11 cellular contexts compared by ENCODE assay signal in genomic region chr6:170522565-170523183, GRCh38. TPM values are rescaled to one million over a fixed set of nuclear protein-coding genes. Genes with fewer than 3 reads are reported as not detected.
A peak's percentile ranks its signal among the peaks of the same experiment; 100 is the strongest.
DNase-seq lines count a peak whose midpoint lies in the region; ATAC-seq and TF ChIP-seq lines count a peak whose summit lies in the region.
"Had no signal": no experiment of that assay in that cellular context is flagged by ENCODE, and none has a peak within 500 bp of the region (broad histone marks: within the 10 kb centered on the region; RNA-seq: fewer than 3 reads in every experiment).

No MANE protein-coding gene starts in this region.

- no peaks in the 10 kb centered on the region for H3K9me2 ChIP-seq in OCI-LY7 (ENCODE audit: insufficient read depth, low read length)

- ATAC-seq in foreskin keratinocyte (peak; percentile 67), GM18867 (IDR thresholded peaks at IDR 0.05; ENCODE audit: unreplicated experiment) (no peak)

- no TSS peak for BruUV-seq in OCI-LY7 (replicated peaks; lab: Mats Ljungman, UMichigan)

- peaks cover 3% of the 10 kb centered on the region for H3K36me3 Mint-ChIP-seq in mesothelial cell of epicardium

- no peak overlapping the region for H3K27ac Mint-ChIP-seq in mesothelial cell of epicardium

- TF ChIP-seq CTCF in 22Rv1 (IDR thresholded peaks at IDR 0.05) (peak; percentile 39), GM12873 (IDR thresholded peaks at IDR 0.05; ENCODE audit: insufficient read depth, low read depth, low read length, missing control alignments) (peak; percentile 65), OCI-LY7 (conservative IDR thresholded peaks at IDR 0.05; ENCODE audit: low read length) (peak; percentile 22; the same call in 1 of the 2 replicates), foreskin keratinocyte (conservative IDR thresholded peaks at IDR 0.05) (peak; percentile 67), mesothelial cell of epicardium (IDR thresholded peaks at IDR 0.05; ENCODE audit: unreplicated experiment) (no peak)

- H3K4me3 ChIP-seq in OCI-LY7 (ENCODE audit: low read depth, low read length, poor library complexity, severe bottlenecking): no peak overlapping the region
- H3K4me3 ChIP-seq: skin epidermis had no signal

- H2AFZ ChIP-seq in OCI-LY7 (ENCODE audit: low read length): no peak overlapping the region

- H3K27me3 ChIP-seq in foreskin keratinocyte: peaks cover 24% of the 10 kb centered on the region

- no peaks in the 10 kb centered on the region for H3K9me3 ChIP-seq in OCI-LY7 (ENCODE audit: low read length)

- no peak overlapping the region for H3K4me3 Mint-ChIP-seq in mesothelial cell of epicardium
- H3K4me3 Mint-ChIP-seq: central memory CD8-positive, alpha-beta T cell had no signal

- CTCF ChIA-PET in OCI-LY7 (lab: Charles Lee; ENCODE audit: unreplicated experiment): no interaction called here

- no peak overlapping the region for H3K4me2 ChIP-seq in OCI-LY7 (ENCODE audit: low read length)

- H3K27ac ChIP-seq in 22Rv1 (no peak overlapping the region), OCI-LY7 (ENCODE audit: low read depth, low read length, poor library complexity, severe bottlenecking) (no peak overlapping the region), foreskin keratinocyte (no peak overlapping the region)
- H3K27ac ChIP-seq: skin epidermis had no signal

- intact Hi-C loops in OCI-LY7 (cut with micrococcal nuclease; ENCODE audit: unreplicated experiment): no loop called here

- H3K27me3 Mint-ChIP-seq in mesothelial cell of epicardium (ENCODE audit: low read depth): peaks cover 33% of the 10 kb centered on the region

- no peaks in the 10 kb centered on the region for H4K20me1 ChIP-seq in OCI-LY7 (ENCODE audit: insufficient read depth, low read length)

- H3K36me3 ChIP-seq in OCI-LY7 (ENCODE audit: insufficient read depth, low read length): no peaks in the 10 kb centered on the region

- H3K79me2 ChIP-seq in OCI-LY7 (ENCODE audit: insufficient read depth, low read depth, low read length): no peaks in the 10 kb centered on the region

- POLR2A ChIA-PET in OCI-LY7 (lab: Charles Lee): interaction anchor here (0.6 kb wide), 1 partner anchor 323 kb away, joined by 3 read pairs; no protein-coding TSS in a partner anchor

- peaks cover 7% of the 10 kb centered on the region for H3K4me1 Mint-ChIP-seq in mesothelial cell of epicardium

- peaks cover 20% of the 10 kb centered on the region for H3K9me3 Mint-ChIP-seq in mesothelial cell of epicardium
- H3K9me3 Mint-ChIP-seq: central memory CD8-positive, alpha-beta T cell had no signal

- DNase-seq in OCI-LY7 (ENCODE audit: low spot score) (no peak), foreskin keratinocyte (peak in 1 of 2 donors; percentile 13), NCI-H128 (lab: John Stamatoyannopoulos, UW; ENCODE audit: unreplicated experiment) (no peak), cerebellum (ENCODE audit: low spot score) (no peak), mesothelial cell of epicardium (ENCODE audit: low spot score in 2 of 2, unreplicated experiment in 2 of 2) (no peak)
- DNase-seq: NCI-H2081 treated with DMSO at 0.1 percent for 48 hours had no signal

- H3K4me1 ChIP-seq in OCI-LY7 (ENCODE audit: insufficient read depth, low read length, poor library complexity, severe bottlenecking): no peaks in the 10 kb centered on the region
- H3K4me1 ChIP-seq in foreskin keratinocyte: no peaks in the 10 kb centered on the region

RNA-seq across cellular contexts. Expression of gene PSMB1, which starts 30.4 kb away (rescaled TPM):
- total RNA-seq in OCI-LY7 (2014; rRNA removed; shearing (Covaris generic)): 190 and 219 TPM in 2 replicates
- 166 and 193 TPM in 2 replicates for total RNA-seq in OCI-LY7 (2022)
- total RNA-seq in foreskin keratinocyte: 267 and 268 TPM in 2 replicates
- 347 and 363 TPM in 2 replicates for polyA plus RNA-seq in foreskin keratinocyte
- total RNA-seq in cerebellum: 105 TPM
- total RNA-seq in mesothelial cell of epicardium: 137 to 142 TPM (median 140 TPM) in 3 replicates

RNA-seq across cellular contexts. Expression of gene TBP, which starts 31.5 kb away (rescaled TPM):
- 22.4 and 29.2 TPM in 2 replicates for total RNA-seq in OCI-LY7 (2014; rRNA removed; shearing (Covaris generic))
- 23.3 and 30.9 TPM in 2 replicates for total RNA-seq in OCI-LY7 (2022)
- total RNA-seq in foreskin keratinocyte: 16.2 and 17.4 TPM in 2 replicates
- polyA plus RNA-seq in foreskin keratinocyte: 13.2 and 14.1 TPM in 2 replicates
- 13.1 TPM for total RNA-seq in cerebellum
- 20.9 to 24.1 TPM (median 23.5 TPM) in 3 replicates for total RNA-seq in mesothelial cell of epicardium
